ENCODE assay signal across 10 cellular contexts in the genomic region with DNA sequence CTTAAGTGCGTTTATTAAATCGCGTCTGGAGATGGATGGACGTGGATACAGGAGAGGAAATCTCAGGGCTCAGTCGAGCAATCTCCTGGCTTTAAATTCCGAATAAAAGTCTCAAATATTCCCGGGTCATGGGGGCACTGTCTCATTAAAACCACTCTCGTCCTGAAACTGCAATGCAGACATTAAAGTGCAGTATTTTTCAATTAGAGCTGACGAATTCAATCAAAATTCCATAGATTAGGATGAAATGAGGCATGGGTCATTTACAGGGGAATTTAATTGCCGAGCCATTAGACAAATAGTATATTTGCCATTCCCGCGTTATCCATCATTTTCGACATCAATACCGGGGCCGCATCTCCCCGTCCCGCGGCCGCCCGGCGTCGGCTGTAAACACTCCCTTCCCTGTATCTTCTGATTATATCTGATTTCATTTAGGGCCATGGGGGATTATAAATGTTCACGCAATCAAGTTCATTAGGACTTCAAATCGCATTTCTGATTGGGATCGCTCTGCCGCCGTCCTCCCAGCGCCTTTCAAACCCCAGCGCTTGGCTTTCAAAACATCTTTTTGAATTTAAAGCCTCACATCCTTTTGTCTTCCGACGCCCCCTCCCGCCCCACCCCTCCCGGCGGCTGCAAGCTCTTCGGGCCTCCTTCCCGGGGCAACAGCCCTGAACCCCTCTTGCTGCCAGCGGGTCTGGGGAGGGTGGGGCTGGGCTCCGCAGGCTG. TPM values are rescaled to one million over a fixed set of nuclear protein-coding genes. Genes with fewer than 3 reads are reported as not detected.
DNase-seq lines count a peak whose midpoint lies in the region; ATAC-seq, FAIRE-seq and TF ChIP-seq lines count a peak whose summit lies in the region.
"Had no signal": no experiment of that assay in that cellular context is flagged by ENCODE, and none has a peak within 500 bp of the region (broad histone marks: within the 10 kb centered on the region; RNA-seq: fewer than 3 reads in every experiment).

No MANE protein-coding gene starts in this region.

- no peaks in the 10 kb centered on the region for H3K9me3 ChIP-seq in A549
- H3K9me3 ChIP-seq in WERI-Rb-1 (ENCODE audit: severe bottlenecking), result no peaks in the 10 kb centered on the region
- H3K9me3 ChIP-seq in iPS-20b (ENCODE audit: insufficient read depth, low read depth, low read length), result no peaks in the 10 kb centered on the region

- no peak overlapping the region for H3K9ac ChIP-seq in iPS-20b (ENCODE audit: low read depth, low read length)

- no peaks in the 10 kb centered on the region for H3K36me3 ChIP-seq in WERI-Rb-1
- no peaks in the 10 kb centered on the region for H3K36me3 ChIP-seq in iPS-20b (ENCODE audit: insufficient read depth, low read depth, low read length)

- TF ChIP-seq CTCF in A549 (IDR thresholded peaks at IDR 0.05) (no peak), WERI-Rb-1 (IDR thresholded peaks at IDR 0.05; ENCODE audit: low read depth, low read length) (no peak), foreskin keratinocyte (conservative IDR thresholded peaks at IDR 0.05) (no peak)

- H3K4me3 ChIP-seq in A549 (peak overlapping the region; percentile 70), WERI-Rb-1 (ENCODE audit: low read depth, low read length) (peak overlapping the region; percentile 65), iPS-20b (ENCODE audit: low read length) (peak overlapping the region; percentile 69; the same call in 1 of the 2 replicates)

- TF ChIP-seq POLR2A in A549 (IDR thresholded peaks at IDR 0.05; ENCODE audit: low read length), result no peak

- H3K4me1 Mint-ChIP-seq in activated naive CD8-positive, alpha-beta T cell treated with anti-CD3 and anti-CD28 coated beads for 36 hours, result peaks cover 5% of the 10 kb centered on the region

- no peak for TF ChIP-seq RAD21 in A549 (conservative IDR thresholded peaks at IDR 0.05 in 1 of 2, IDR thresholded peaks at IDR 0.05 in 1 of 2)

- DNase-seq in A549 (ENCODE audit: low read depth in 1 of 2, low spot score in 1 of 2) (peak in 1 of 2 experiments; percentile 37), ELR (ENCODE audit: low read depth) (peak; percentile 58), WERI-Rb-1 (no peak), foreskin keratinocyte (no peak), putamen (ENCODE audit: low spot score) (no peak)
- DNase-seq in activated naive CD8-positive, alpha-beta T cell treated with anti-CD3 and anti-CD28 coated beads for 36 hours, result no peak
- DNase-seq in stimulated activated CD4-positive, alpha-beta T cell treated with anti-CD3 and anti-CD28 coated beads, Interleukin-2, amount 100 ng/mL, for 24 hours, result no peak
- DNase-seq: DND-41, naive B cell had no signal

- FAIRE-seq in A549 (lab: Jason Lieb, UNC), result no peak

- peaks cover 92% of the 10 kb centered on the region for H3K27me3 Mint-ChIP-seq in activated naive CD8-positive, alpha-beta T cell treated with anti-CD3 and anti-CD28 coated beads for 36 hours

- no peak overlapping the region for H3K4me3 Mint-ChIP-seq in activated naive CD8-positive, alpha-beta T cell treated with anti-CD3 and anti-CD28 coated beads for 36 hours

- CTCF ChIA-PET in A549 (lab: Yijun Ruan, JAX), result interaction anchor here (0.6 to 11.9 kb wide), 20 partner anchors 10 to 929 kb away, joined by 3 to 222 read pairs (median 5); no protein-coding TSS in a partner anchor

- H3K27ac Mint-ChIP-seq in activated naive CD8-positive, alpha-beta T cell treated with anti-CD3 and anti-CD28 coated beads for 36 hours, result no peak overlapping the region

- no peak for TF ChIP-seq EP300 in A549 (IDR thresholded peaks at IDR 0.05)

- H3K36me3 Mint-ChIP-seq in activated naive CD8-positive, alpha-beta T cell treated with anti-CD3 and anti-CD28 coated beads for 36 hours, result no peaks in the 10 kb centered on the region

- H3K27ac ChIP-seq in A549 (peak overlapping the region; percentile 82 to 86), WERI-Rb-1 (no peak overlapping the region), iPS-20b (ENCODE audit: low read length) (no peak overlapping the region), foreskin keratinocyte (no peak overlapping the region)

- POLR2A ChIA-PET in A549 (lab: Yijun Ruan, JAX), result interaction anchor here (0.6 to 1.9 kb wide), 7 partner anchors 11 to 413 kb away, joined by 3 to 10 read pairs (median 4); partner anchors contain the start of genes ACKR3 and GBX2

- H3K27me3 ChIP-seq in WERI-Rb-1 (ENCODE audit: insufficient read depth, low read depth, severe bottlenecking) (peaks cover 64% of the 10 kb centered on the region), iPS-20b (ENCODE audit: insufficient read depth, low read length) (peaks cover 75% of the 10 kb centered on the region), foreskin keratinocyte (peaks cover 23% of the 10 kb centered on the region)

- WGBS in A549 (ENCODE audit: missing lambda C conversion rate), result 11% methylated on average over 31 of the region's 38 CpGs

- H3K4me1 ChIP-seq in A549, result peaks cover 7% of the 10 kb centered on the region; the same call in 1 of the 3 replicates
- peaks cover 17% of the 10 kb centered on the region for H3K4me1 ChIP-seq in iPS-20b (ENCODE audit: insufficient read depth, low read length)
- peaks cover 7% of the 10 kb centered on the region for H3K4me1 ChIP-seq in foreskin keratinocyte

- ATAC-seq in A549, result peak in 1 of 2 experiments; percentile 6; a peak in 2 of 6 replicates
- ATAC-seq in foreskin keratinocyte, result no peak

- H3K9me3 Mint-ChIP-seq in activated naive CD8-positive, alpha-beta T cell treated with anti-CD3 and anti-CD28 coated beads for 36 hours, result no peaks in the 10 kb centered on the region

- H3K4me2 ChIP-seq in A549, result peak overlapping the region; percentile 90

TF ChIP-seq in A549, 52 proteins besides CTCF, POLR2A, EP300 and RAD21:
- no peak for TF ChIP-seq MAZ (IDR thresholded peaks at IDR 0.05; ENCODE audit: borderline replicate concordance, low read depth, low read length)
- TF ChIP-seq, protein P1, sequence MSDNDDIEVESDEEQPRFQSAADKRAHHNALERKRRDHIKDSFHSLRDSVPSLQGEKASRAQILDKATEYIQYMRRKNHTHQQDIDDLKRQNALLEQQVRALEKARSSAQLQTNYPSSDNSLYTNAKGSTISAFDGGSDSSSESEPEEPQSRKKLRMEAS (IDR thresholded peaks at IDR 0.05), result peak; percentile 24; the same call in 1 of the 2 replicates
- TF ChIP-seq HOXB13 (CRISPR knock-in tag; IDR thresholded peaks at IDR 0.05; ENCODE audit: low read depth), result no peak
- TF ChIP-seq ZC3H11A (IDR thresholded peaks at IDR 0.05), result no peak
- no peak for TF ChIP-seq CBX2 (IDR thresholded peaks at IDR 0.05; ENCODE audit: borderline replicate concordance, low read depth)
- TF ChIP-seq RNF2 (IDR thresholded peaks at IDR 0.05; ENCODE audit: borderline replicate concordance, low read depth), result no peak
- no peak for TF ChIP-seq ELK1 (IDR thresholded peaks at IDR 0.05; ENCODE audit: low read depth, low read length)
- TF ChIP-seq GATA3 (IDR thresholded peaks at IDR 0.05; ENCODE audit: borderline replicate concordance), result no peak

RNA-seq across cellular contexts. Expression of gene GBX2, which starts 10.9 kb away (rescaled TPM):
- polyA plus RNA-seq in A549 (2011; rRNA removed), result 0.85 and 1.2 TPM in 2 replicates
- polyA plus RNA-seq in A549 (2012; cell fraction: cytosol; rRNA removed), result 2.8 and 3.4 TPM in 2 replicates
- 1.9 and 2.3 TPM in 2 replicates for polyA plus RNA-seq in A549 (2012; cell fraction: nucleus; rRNA removed)
- polyA plus RNA-seq in A549 (2017; fragmentation: RNase III; extraction: RNeasy Plus Mini Kit Qiagen cat#74134 plus additional on column Dnase treatment), result 1.7 to 1.9 TPM (median 1.7 TPM) in 3 replicates
- 0.45 and 0.92 TPM in 2 replicates for polyA minus RNA-seq in A549 (2011; rRNA and poly(A)+ RNA removed)
- 0.14 and 0.24 TPM in 2 replicates for total RNA-seq in foreskin keratinocyte
- polyA plus RNA-seq in foreskin keratinocyte, result 0.14 and 0.27 TPM in 2 replicates
- total RNA-seq in activated naive CD8-positive, alpha-beta T cell treated with anti-CD3 and anti-CD28 coated beads for 36 hours, result not detected

Comparison
In these comparisons a context has a peak if more than half of its experiments do, and no peak if none do; other contexts are left out.
1. H3K27ac ChIP-seq: peak in A549 (2 of 2); none in WERI-Rb-1 (single experiment), iPS-20b (single experiment) and foreskin keratinocyte (single experiment).
2. Peak in every context shown above with its lines, with median percentiles within 50 percentile points of each other: H3K4me3 ChIP-seq.